Comparison of ENCODE assay signal across 8 cellular contexts in genomic region chr10:108204528-108205313, GRCh38.
A peak's percentile ranks its signal among the peaks of the same experiment; 100 is the strongest.
DNase-seq lines count a peak whose midpoint lies in the region; ATAC-seq and TF ChIP-seq lines count a peak whose summit lies in the region.

No MANE protein-coding gene starts in this region.

- WGBS in mesendoderm (ENCODE audit: extremely low coverage, insufficient coverage, low lambda C conversion rate) = no CpG with 5 or more reads among the region's 8 CpGs

- no peak overlapping the region for H3K4me2 ChIP-seq in mesendoderm (ENCODE audit: low read length)

- no peak overlapping the region for H2BK5ac ChIP-seq in mesendoderm (ENCODE audit: low read length)

- H3K18ac ChIP-seq in mesendoderm (ENCODE audit: low read length) = no peak overlapping the region

- TF ChIP-seq RAD21 in Ishikawa (IDR thresholded peaks at IDR 0.05; ENCODE audit: low read depth) = peak; percentile 46

- no peak overlapping the region for H2AK5ac ChIP-seq in mesendoderm (ENCODE audit: low read length)

- no peak overlapping the region for H3K23ac ChIP-seq in mesendoderm (ENCODE audit: low read length)

- in situ Hi-C loops in G401 (cut with HindIII; ENCODE audit: low sequenced_read_pairs) = no loop called here

- DNase-seq in BE2C = peak; percentile 49
- peak; percentile 29 for DNase-seq in amniotic epithelial cell (ENCODE audit: low read depth)
- peak; percentile 76 for DNase-seq in mesendoderm
- DNase-seq in globus pallidus (ENCODE audit: low spot score) = no peak
- DNase-seq in GM19240 (ENCODE audit: insufficient read length, low spot score) = no peak
- no peak for DNase-seq in G401 (ENCODE audit: low spot score)

- H3K79me2 ChIP-seq in mesendoderm (ENCODE audit: control insufficient read depth, insufficient read depth, low read length) = no peaks in the 10 kb centered on the region

- ATAC-seq in GM18907 (IDR thresholded peaks at IDR 0.05; ENCODE audit: unreplicated experiment) = peak; percentile 61

- no peaks in the 10 kb centered on the region for H3K27me3 ChIP-seq in BE2C
- no peaks in the 10 kb centered on the region for H3K27me3 ChIP-seq in mesendoderm (ENCODE audit: insufficient read depth, low read length, poor library complexity)

- H3K9me3 ChIP-seq in BE2C = no peaks in the 10 kb centered on the region

- no peak overlapping the region for H4K5ac ChIP-seq in mesendoderm (ENCODE audit: low read length)

- H3K36me3 ChIP-seq in BE2C (no peaks in the 10 kb centered on the region), mesendoderm (ENCODE audit: control insufficient read depth, insufficient read depth, low read length) (no peaks in the 10 kb centered on the region)

- no peak overlapping the region for H3K27ac ChIP-seq in mesendoderm (ENCODE audit: low read depth, low read length)

- no peak overlapping the region for H2BK120ac ChIP-seq in mesendoderm (ENCODE audit: low read depth, low read length)

- peak; percentile 89 for TF ChIP-seq CTCF in BE2C (IDR thresholded peaks at IDR 0.05; ENCODE audit: low read depth, low read length)

- no peak for TF ChIP-seq EP300 in Ishikawa (IDR thresholded peaks at IDR 0.05; ENCODE audit: borderline replicate concordance)

- no peak overlapping the region for H3K9ac ChIP-seq in mesendoderm (ENCODE audit: low read length)

- H4K8ac ChIP-seq in mesendoderm (ENCODE audit: low read depth, low read length) = no peak overlapping the region

- no peak overlapping the region for H3K56ac ChIP-seq in mesendoderm (ENCODE audit: low read length)

- H3K4me3 ChIP-seq in BE2C (ENCODE audit: low read depth, low read length) (no peak overlapping the region), mesendoderm (ENCODE audit: low read length) (no peak overlapping the region)

- no peak overlapping the region for H3K4ac ChIP-seq in mesendoderm (ENCODE audit: low read depth, low read length)

- no peaks in the 10 kb centered on the region for H3K79me1 ChIP-seq in mesendoderm (ENCODE audit: low read length)

- no peak overlapping the region for H2BK15ac ChIP-seq in mesendoderm (replicated peaks; ENCODE audit: low read depth)

- H3K4me1 ChIP-seq in BE2C = peaks cover 19% of the 10 kb centered on the region
- no peaks in the 10 kb centered on the region for H3K4me1 ChIP-seq in mesendoderm (ENCODE audit: control insufficient read depth, low read depth, low read length)

TF ChIP-seq in Ishikawa, 13 proteins besides CTCF, POLR2A, EP300 and RAD21:
- no peak for TF ChIP-seq CREB1 (IDR thresholded peaks at IDR 0.05; ENCODE audit: low read depth)
- no peak for TF ChIP-seq TAF1 (IDR thresholded peaks at IDR 0.05; ENCODE audit: low read depth)
- no peak for TF ChIP-seq MAX (IDR thresholded peaks at IDR 0.05)
- no peak for TF ChIP-seq NFIC (IDR thresholded peaks at IDR 0.05)
- TF ChIP-seq TEAD4 (IDR thresholded peaks at IDR 0.05) = no peak
- no peak for TF ChIP-seq TCF12 (IDR thresholded peaks at IDR 0.05; ENCODE audit: low read depth)
- no peak for TF ChIP-seq USF1 (IDR thresholded peaks at IDR 0.05)
- TF ChIP-seq ZBTB7A (IDR thresholded peaks at IDR 0.05; ENCODE audit: low read depth) = no peak
- TF ChIP-seq YY1 (IDR thresholded peaks at IDR 0.05; ENCODE audit: low read depth) = no peak
- TF ChIP-seq CEBPB (IDR thresholded peaks at IDR 0.05) = no peak
- TF ChIP-seq FOXM1 (IDR thresholded peaks at IDR 0.05; ENCODE audit: borderline replicate concordance, low read depth) = no peak
- no peak for TF ChIP-seq EGR1 (IDR thresholded peaks at IDR 0.05)
- TF ChIP-seq REST (IDR thresholded peaks at IDR 0.05; ENCODE audit: low read depth) = no peak

Comparison
In these comparisons a context has a peak if more than half of its experiments do, and no peak if none do; other contexts are left out.
1. DNase-seq: peak in BE2C (single experiment), amniotic epithelial cell (single experiment) and mesendoderm (single experiment); none in globus pallidus (single experiment), GM19240 (single experiment) and G401 (single experiment).